Comparison of ENCODE assay signal across 1 cellular context in the genomic region with DNA sequence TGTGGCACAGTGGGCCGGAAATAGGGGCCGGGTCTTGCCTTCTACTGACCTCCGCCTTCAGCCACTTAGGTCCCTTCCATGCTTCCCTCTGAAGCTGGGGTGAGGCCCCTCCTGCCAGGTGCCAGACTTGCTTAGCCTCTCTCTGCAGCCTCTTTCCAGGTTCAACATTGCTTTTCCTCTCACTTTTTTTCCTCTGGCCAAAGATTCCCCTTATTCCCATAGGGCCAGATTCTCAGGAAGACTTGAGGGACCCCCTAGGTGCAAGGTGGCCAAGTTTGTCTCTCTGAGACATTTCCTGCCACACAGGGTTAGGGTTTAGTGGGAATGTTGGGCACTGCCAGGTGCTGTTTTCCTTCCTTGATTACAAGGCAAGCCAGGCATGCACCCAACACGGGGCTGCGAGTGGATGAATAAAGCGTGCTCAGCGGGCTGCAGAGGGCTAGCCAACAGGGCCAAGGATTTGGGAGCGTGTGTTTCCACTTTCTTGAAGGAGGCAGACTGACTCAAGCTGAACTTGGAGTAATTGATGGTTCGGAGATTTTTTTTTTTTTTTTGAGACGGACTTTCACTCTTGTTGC.
TF ChIP-seq lines count a peak whose summit lies in the region.

No MANE protein-coding gene starts in this region.

TF ChIP-seq in HepG2, 621 proteins besides CTCF, POLR2A, EP300 and RAD21 (continued from another document):
- TF ChIP-seq, protein P1, sequence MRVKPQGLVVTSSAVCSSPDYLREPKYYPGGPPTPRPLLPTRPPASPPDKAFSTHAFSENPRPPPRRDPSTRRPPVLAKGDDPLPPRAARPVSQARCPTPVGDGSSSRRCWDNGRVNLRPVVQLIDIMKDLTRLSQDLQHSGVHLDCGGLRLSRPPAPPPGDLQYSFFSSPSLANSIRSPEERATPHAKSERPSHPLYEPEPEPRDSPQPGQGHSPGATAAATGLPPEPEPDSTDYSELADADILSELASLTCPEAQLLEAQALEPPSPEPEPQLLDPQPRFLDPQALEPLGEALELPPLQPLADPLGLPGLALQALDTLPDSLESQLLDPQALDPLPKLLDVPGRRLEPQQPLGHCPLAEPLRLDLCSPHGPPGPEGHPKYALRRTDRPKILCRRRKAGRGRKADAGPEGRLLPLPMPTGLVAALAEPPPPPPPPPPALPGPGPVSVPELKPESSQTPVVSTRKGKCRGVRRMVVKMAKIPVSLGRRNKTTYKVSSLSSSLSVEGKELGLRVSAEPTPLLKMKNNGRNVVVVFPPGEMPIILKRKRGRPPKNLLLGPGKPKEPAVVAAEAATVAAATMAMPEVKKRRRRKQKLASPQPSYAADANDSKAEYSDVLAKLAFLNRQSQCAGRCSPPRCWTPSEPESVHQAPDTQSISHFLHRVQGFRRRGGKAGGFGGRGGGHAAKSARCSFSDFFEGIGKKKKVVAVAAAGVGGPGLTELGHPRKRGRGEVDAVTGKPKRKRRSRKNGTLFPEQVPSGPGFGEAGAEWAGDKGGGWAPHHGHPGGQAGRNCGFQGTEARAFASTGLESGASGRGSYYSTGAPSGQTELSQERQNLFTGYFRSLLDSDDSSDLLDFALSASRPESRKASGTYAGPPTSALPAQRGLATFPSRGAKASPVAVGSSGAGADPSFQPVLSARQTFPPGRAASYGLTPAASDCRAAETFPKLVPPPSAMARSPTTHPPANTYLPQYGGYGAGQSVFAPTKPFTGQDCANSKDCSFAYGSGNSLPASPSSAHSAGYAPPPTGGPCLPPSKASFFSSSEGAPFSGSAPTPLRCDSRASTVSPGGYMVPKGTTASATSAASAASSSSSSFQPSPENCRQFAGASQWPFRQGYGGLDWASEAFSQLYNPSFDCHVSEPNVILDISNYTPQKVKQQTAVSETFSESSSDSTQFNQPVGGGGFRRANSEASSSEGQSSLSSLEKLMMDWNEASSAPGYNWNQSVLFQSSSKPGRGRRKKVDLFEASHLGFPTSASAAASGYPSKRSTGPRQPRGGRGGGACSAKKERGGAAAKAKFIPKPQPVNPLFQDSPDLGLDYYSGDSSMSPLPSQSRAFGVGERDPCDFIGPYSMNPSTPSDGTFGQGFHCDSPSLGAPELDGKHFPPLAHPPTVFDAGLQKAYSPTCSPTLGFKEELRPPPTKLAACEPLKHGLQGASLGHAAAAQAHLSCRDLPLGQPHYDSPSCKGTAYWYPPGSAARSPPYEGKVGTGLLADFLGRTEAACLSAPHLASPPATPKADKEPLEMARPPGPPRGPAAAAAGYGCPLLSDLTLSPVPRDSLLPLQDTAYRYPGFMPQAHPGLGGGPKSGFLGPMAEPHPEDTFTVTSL (CRISPR knock-in tag; IDR thresholded peaks at IDR 0.05; ENCODE audit: borderline replicate concordance): no peak
- TF ChIP-seq ISL2 (CRISPR knock-in tag; IDR thresholded peaks at IDR 0.05): no peak
TF ChIP-seq in HepG2: peak in this region for 22.
